In the genomic region with DNA sequence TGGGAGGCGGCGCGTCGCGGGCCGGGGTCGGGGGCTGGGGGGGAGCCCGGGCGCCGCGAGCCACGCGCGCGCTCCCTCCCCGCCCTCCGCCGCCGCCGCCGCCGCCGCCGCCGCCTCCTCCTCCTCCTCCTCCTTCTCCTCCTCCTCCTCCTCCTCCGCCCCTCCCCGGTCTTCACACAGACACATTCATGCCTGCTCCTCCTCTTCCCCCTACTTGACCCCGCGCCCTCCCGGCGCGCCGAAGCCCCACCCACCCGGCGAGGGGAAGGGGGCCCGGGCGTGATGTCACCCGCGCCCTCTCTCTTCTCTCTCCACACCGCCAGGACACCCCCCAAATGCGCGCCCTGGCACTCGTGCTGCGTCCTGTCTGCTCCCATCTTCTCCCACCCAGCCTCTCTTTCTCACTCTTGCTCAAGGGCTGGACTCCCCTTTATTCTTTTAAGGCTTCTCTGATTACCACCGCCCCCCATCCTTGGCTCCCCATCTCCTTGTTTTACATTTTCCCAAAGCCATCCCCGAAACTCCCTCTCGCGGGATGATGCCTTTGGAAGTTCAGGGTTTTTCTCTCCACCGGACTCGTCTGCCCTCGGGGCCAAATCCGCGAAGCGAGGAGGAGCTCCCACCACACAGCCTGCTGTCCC, we compare ENCODE assay signal across 8 cellular contexts. TPM values are rescaled to one million over a fixed set of nuclear protein-coding genes. Genes with fewer than 3 reads are reported as not detected.
DNase-seq lines count a peak whose midpoint lies in the region; ATAC-seq lines count a peak whose summit lies in the region.

No MANE protein-coding gene starts in this region.

- peak overlapping the region; percentile 56 to 88 (median 82) for H3K27ac ChIP-seq in BLaER1 treated with 17β-estradiol and CSF1 and Interleukin-3, amounts not matched to agents 10 nM and 100 nM
- H3K27ac ChIP-seq in HUES6 (ENCODE audit: low read depth, low read length) (peak overlapping the region; percentile 64; the same call in 1 of the 2 replicates), skeletal muscle tissue (ENCODE audit: low read depth, low read length) (peak overlapping the region; percentile 75)

- H3K9me3 ChIP-seq in BLaER1 treated with 17β-estradiol and CSF1 and Interleukin-3, amounts not matched to agents 10 nM and 100 nM (replicated peaks in 1 of 11): no peaks in the 10 kb centered on the region
- H3K9me3 ChIP-seq in HUES6 (ENCODE audit: control insufficient read depth, insufficient read depth, low read depth, low read length): no peaks in the 10 kb centered on the region
- H3K9me3 ChIP-seq in skeletal muscle tissue (ENCODE audit: control insufficient read depth in 3 of 3, low read length in 3 of 3): no peaks in the 10 kb centered on the region

- no peak for ATAC-seq in GM19351 (IDR thresholded peaks at IDR 0.05; ENCODE audit: unreplicated experiment)
- ATAC-seq in GM21423 (IDR thresholded peaks at IDR 0.05; ENCODE audit: unreplicated experiment): no peak

- no peaks in the 10 kb centered on the region; a peak in 3 of 22 replicates for H3K27me3 ChIP-seq in BLaER1 treated with 17β-estradiol and CSF1 and Interleukin-3, amounts not matched to agents 10 nM and 100 nM
- peaks cover 50% of the 10 kb centered on the region for H3K27me3 ChIP-seq in HUES6 (ENCODE audit: control insufficient read depth, insufficient read depth, low read length)
- H3K27me3 ChIP-seq in skeletal muscle tissue (ENCODE audit: control insufficient read depth in 3 of 3, insufficient read depth in 3 of 3, low read length in 3 of 3): peaks cover 0 to 8% (median 0%) of the 10 kb centered on the region in 3 donors

- DNase-seq in brain pericyte (ENCODE audit: low read depth, low spot score) (peak; percentile 36), iPS-NIHi11 (ENCODE audit: low spot score) (peak; percentile 89)
- no peak for DNase-seq in stimulated activated CD8-positive, alpha-beta memory T cell treated with anti-CD3 and anti-CD28 coated beads, Interleukin-4, amount 100 ng/mL, for 48 hours

- H3K9ac ChIP-seq in BLaER1 treated with 17β-estradiol and CSF1 and Interleukin-3, amounts not matched to agents 10 nM and 100 nM: peak overlapping the region; percentile 78 to 88 (median 84)
- H3K9ac ChIP-seq in HUES6 (ENCODE audit: low read length): peak overlapping the region; percentile 73
- peak overlapping the region; percentile 65 to 76 (median 72) for H3K9ac ChIP-seq in skeletal muscle tissue (ENCODE audit: low read depth in 1 of 3, low read length in 3 of 3)

- H3K4me1 ChIP-seq in BLaER1 treated with 17β-estradiol and CSF1 and Interleukin-3, amounts not matched to agents 10 nM and 100 nM: peaks cover 20 to 30% (median 26%) of the 10 kb centered on the region in 10 experiments
- H3K4me1 ChIP-seq in HUES6 (ENCODE audit: control insufficient read depth, insufficient read depth, low read length): peaks cover 39% of the 10 kb centered on the region
- peaks cover 6 to 10% (median 7%) of the 10 kb centered on the region in 3 donors for H3K4me1 ChIP-seq in skeletal muscle tissue (ENCODE audit: control insufficient read depth in 3 of 3, insufficient read depth in 3 of 3, low read length in 3 of 3)

- H3K4me3 ChIP-seq in BLaER1 treated with 17β-estradiol and CSF1 and Interleukin-3, amounts not matched to agents 10 nM and 100 nM: peak overlapping the region; percentile 84 to 92 (median 88)
- H3K4me3 ChIP-seq in HUES6 (ENCODE audit: low read depth, low read length) (peak overlapping the region; percentile 94), skeletal muscle tissue (ENCODE audit: low read length in 3 of 3) (peak overlapping the region; percentile 51 to 87 (median 77))

- peak overlapping the region; percentile 58 to 97 (median 94) for H3K4me2 ChIP-seq in BLaER1 treated with 17β-estradiol and CSF1 and Interleukin-3, amounts not matched to agents 10 nM and 100 nM

- no peaks in the 10 kb centered on the region for H3K36me3 ChIP-seq in BLaER1 treated with 17β-estradiol and CSF1 and Interleukin-3, amounts not matched to agents 10 nM and 100 nM
- H3K36me3 ChIP-seq in HUES6 (ENCODE audit: control insufficient read depth, insufficient read depth, low read length) (no peaks in the 10 kb centered on the region), skeletal muscle tissue (ENCODE audit: control insufficient read depth in 3 of 3, insufficient read depth in 3 of 3, low read length in 3 of 3) (no peaks in the 10 kb centered on the region)

- H4K20me1 ChIP-seq in BLaER1 treated with 17β-estradiol and CSF1 and Interleukin-3, amounts not matched to agents 10 nM and 100 nM: peaks cover 0 to 23% (median 13%) of the 10 kb centered on the region in 11 experiments; a peak in 7 of 22 replicates

RNA-seq across cellular contexts. Expression of gene GLI3, which starts 1.0 kb away (rescaled TPM):
- 13.6 TPM for total RNA-seq in skeletal muscle tissue
